ENCODE assay signal across 1 cellular context in the genomic region with DNA sequence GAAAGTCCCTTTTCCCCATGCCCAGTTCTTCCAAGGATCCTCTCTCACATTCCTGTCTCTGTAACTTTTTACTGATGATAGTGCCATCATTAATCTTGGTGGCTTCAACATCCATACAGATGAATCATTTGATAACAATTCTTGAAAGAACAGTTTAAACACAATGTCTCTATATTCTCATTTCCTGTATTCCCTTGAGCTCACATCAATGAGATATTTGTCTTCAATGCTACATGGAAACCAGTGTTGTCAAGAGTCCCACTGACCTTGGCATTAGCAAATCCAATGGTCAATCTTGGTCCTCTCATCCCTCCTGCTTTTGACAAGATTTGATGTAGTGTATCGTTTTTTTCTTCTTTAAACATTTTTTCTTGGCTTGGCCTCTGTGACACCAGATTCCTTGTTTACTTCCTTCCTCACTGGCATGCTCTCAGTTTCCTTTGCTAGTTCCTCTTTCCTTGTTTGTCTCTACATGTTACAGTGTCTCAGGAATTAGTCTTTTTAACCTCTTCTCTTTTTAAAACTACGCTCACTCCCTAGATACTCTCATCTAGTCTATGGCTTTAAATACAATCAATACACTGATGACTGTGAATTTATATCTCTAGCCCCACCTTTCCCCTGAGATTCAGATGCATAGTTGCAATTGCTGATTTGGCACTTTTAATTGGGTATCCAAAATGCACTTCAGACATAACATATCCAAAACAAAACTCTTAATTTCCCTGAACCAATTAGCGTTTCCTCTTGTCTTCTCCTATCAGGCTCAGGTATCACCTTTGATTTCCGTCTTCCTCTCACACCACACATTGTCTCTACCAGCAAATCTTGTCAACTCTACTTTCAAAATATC.
TF ChIP-seq lines count a peak whose summit lies in the region.

No MANE protein-coding gene starts in this region.

TF ChIP-seq in SK-N-SH treated with all-trans-retinoic acid at 6 μM for 48 hours, 23 proteins besides CTCF, POLR2A, EP300 and RAD21 (continued from another document):
- TF ChIP-seq, protein P1, sequence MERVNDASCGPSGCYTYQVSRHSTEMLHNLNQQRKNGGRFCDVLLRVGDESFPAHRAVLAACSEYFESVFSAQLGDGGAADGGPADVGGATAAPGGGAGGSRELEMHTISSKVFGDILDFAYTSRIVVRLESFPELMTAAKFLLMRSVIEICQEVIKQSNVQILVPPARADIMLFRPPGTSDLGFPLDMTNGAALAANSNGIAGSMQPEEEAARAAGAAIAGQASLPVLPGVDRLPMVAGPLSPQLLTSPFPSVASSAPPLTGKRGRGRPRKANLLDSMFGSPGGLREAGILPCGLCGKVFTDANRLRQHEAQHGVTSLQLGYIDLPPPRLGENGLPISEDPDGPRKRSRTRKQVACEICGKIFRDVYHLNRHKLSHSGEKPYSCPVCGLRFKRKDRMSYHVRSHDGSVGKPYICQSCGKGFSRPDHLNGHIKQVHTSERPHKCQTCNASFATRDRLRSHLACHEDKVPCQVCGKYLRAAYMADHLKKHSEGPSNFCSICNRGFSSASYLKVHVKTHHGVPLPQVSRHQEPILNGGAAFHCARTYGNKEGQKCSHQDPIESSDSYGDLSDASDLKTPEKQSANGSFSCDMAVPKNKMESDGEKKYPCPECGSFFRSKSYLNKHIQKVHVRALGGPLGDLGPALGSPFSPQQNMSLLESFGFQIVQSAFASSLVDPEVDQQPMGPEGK (CRISPR knock-in tag; IDR thresholded peaks at IDR 0.05; ENCODE audit: borderline replicate concordance): no peak
